In genomic region chr19:2495130-2495641, GRCh38 we compare ENCODE assay signal across 8 cellular contexts. TPM values are rescaled to one million over a fixed set of nuclear protein-coding genes. Genes with fewer than 3 reads are reported as not detected.
DNase-seq lines count a peak whose midpoint lies in the region; ATAC-seq, FAIRE-seq and TF ChIP-seq lines count a peak whose summit lies in the region.

No MANE protein-coding gene starts in this region.

- ATAC-seq in GM21528 (IDR thresholded peaks at IDR 0.05; ENCODE audit: low FRiP score, unreplicated experiment) = no peak

- peak; percentile 42 for DNase-seq in ELR (ENCODE audit: low read depth)
- peak; percentile 63 for DNase-seq in LNCaP clone FGC (ENCODE audit: low read depth)
- DNase-seq in hepatic stellate cell (ENCODE audit: low spot score) = peak; percentile 91
- DNase-seq in retinal pigment epithelial cell (ENCODE audit: low read depth) = peak; percentile 73
- no peak for DNase-seq in SKM-1 treated with dmso at 0.1 percent for 144 hours (lab: John Stamatoyannopoulos, UW; ENCODE audit: unreplicated experiment)
- no peak for DNase-seq in GM12891 (ENCODE audit: insufficient read length, low spot score)

- H3K27ac ChIP-seq in angular gyrus (ENCODE audit: low read depth, low read length) = peak overlapping the region; percentile 55

- FAIRE-seq in GM12891 (lab: Jason Lieb, UNC) = no peak

- no peak for TF ChIP-seq POLR2A in GM12891 (IDR thresholded peaks at IDR 0.05; ENCODE audit: low read depth, low read length)

- no peak for TF ChIP-seq CTCF in LNCaP clone FGC (IDR thresholded peaks at IDR 0.05; ENCODE audit: control insufficient read depth, extremely low read depth, insufficient read depth)
- no peak for TF ChIP-seq CTCF in retinal pigment epithelial cell (conservative IDR thresholded peaks at IDR 0.05; ENCODE audit: low read depth, low read length)

- H3K4me3 ChIP-seq in LNCaP clone FGC (ENCODE audit: low read depth, low read length) (peak overlapping the region; percentile 56), retinal pigment epithelial cell (ENCODE audit: low read length) (peak overlapping the region; percentile 45)

TF ChIP-seq in GM12891, 5 proteins besides CTCF, POLR2A, EP300 and RAD21:
- TF ChIP-seq SPI1 (IDR thresholded peaks at IDR 0.05; ENCODE audit: low read depth, low read length) (no peak), TAF1 (IDR thresholded peaks at IDR 0.05; ENCODE audit: low read depth, low read length) (no peak), POLR2AphosphoS5 (IDR thresholded peaks at IDR 0.05; ENCODE audit: low read depth, low read length) (no peak), POU2F2 (IDR thresholded peaks at IDR 0.05; ENCODE audit: low read depth, low read length) (no peak)

RNA-seq across cellular contexts. Expression of gene GADD45B, which starts 19.3 kb away (rescaled TPM):
- polyA plus RNA-seq in GM12891 (2012; ENCODE audit: low read depth, missing spikeins) = 138 TPM

RNA-seq across cellular contexts. Expression of gene LMNB2, which starts 38.4 kb away (rescaled TPM):
- polyA plus RNA-seq in GM12891 (2012; ENCODE audit: low read depth, missing spikeins) = 43.5 TPM

Comparison
In these comparisons a context has a peak if more than half of its experiments do, and no peak if none do; other contexts are left out.
1. DNase-seq: peak in ELR (single experiment), LNCaP clone FGC (single experiment), hepatic stellate cell (single experiment) and retinal pigment epithelial cell (single experiment); none in SKM-1 treated with dmso at 0.1 percent for 144 hours (single experiment) and GM12891 (single experiment).